In the genomic region with DNA sequence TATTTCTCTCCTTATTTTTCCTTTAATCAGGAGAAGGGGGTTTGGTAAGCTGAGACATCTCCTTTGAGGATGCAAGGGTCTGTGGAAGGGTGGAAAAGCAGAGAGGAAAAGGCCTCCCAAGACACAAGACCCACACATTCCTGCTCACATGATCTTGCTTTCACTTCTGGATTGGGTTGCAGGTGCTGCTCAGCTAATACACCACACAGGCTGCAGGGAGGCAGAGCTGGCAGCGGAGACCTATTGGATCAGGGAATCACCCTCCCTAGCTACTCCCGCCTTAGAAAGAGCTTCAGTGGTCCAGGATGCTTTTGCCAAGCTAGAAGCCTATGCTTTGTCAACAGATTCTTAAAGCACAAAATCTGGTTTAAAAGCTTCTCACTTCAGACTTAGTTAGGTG, we compare ENCODE assay signal across 30 cellular contexts.
"Had no signal": no experiment of that assay in that cellular context is flagged by ENCODE, and none has a peak within 500 bp of the region (broad histone marks: within the 10 kb centered on the region; RNA-seq: fewer than 3 reads in every experiment).

No MANE protein-coding gene starts in this region.

- H3K36me3 Mint-ChIP-seq: immature natural killer cell; naive thymus-derived CD4-positive, alpha-beta T cell; natural killer cell treated with Interleukin-12 subunit alpha and Interleukin-12 subunit beta and Interleukin-15 and Interleukin-18, amount 100 ng/mL, for 72 hours; stimulated activated effector memory CD8-positive, alpha-beta T cell treated with anti-CD3 and anti-CD28 coated beads, Interleukin-12 subunit alpha, Interleukin-12 subunit beta, amount 100 ng/mL, for 72 hours had no signal

- H3K27me3 ChIP-seq: pancreas, suprapubic skin, tibial artery, upper lobe of right lung had no signal

- H3K4me3 Mint-ChIP-seq: immature natural killer cell; naive thymus-derived CD4-positive, alpha-beta T cell; natural killer cell treated with Interleukin-12 subunit alpha and Interleukin-12 subunit beta and Interleukin-15 and Interleukin-18, amount 100 ng/mL, for 72 hours; stimulated activated effector memory CD8-positive, alpha-beta T cell treated with anti-CD3 and anti-CD28 coated beads, Interleukin-12 subunit alpha, Interleukin-12 subunit beta, amount 100 ng/mL, for 72 hours; stimulated activated naive CD8-positive, alpha-beta T cell treated with anti-CD3 and anti-CD28 coated beads, Interleukin-15, Interleukin-2, amounts not matched to agents 100 ng/mL and 50 ng/mL, for 24 hours had no signal

- H3K27ac ChIP-seq: left ventricle myocardium inferior, pancreas, prostate gland, skin epidermis, suprapubic skin, thoracic aorta, tibial artery, upper lobe of right lung had no signal

- H3K36me3 ChIP-seq: left ventricle myocardium inferior, pancreas, prostate gland, suprapubic skin, thoracic aorta, tibial artery, upper lobe of right lung had no signal

- H3K4me3 ChIP-seq: left ventricle myocardium inferior, lung, mucosa of descending colon, pancreas, prostate gland, skin epidermis, suprapubic skin, thoracic aorta, tibial artery, upper lobe of right lung had no signal

- ATAC-seq: left colon; mucosa of descending colon; naive thymus-derived CD4-positive, alpha-beta T cell; natural killer cell treated with Interleukin-12 subunit alpha and Interleukin-12 subunit beta and Interleukin-15 and Interleukin-18, amount 100 ng/mL, for 72 hours; pancreas; right cardiac atrium; sciatic nerve; stimulated activated effector memory CD8-positive, alpha-beta T cell treated with anti-CD3 and anti-CD28 coated beads, Interleukin-12 subunit alpha, Interleukin-12 subunit beta, amount 100 ng/mL, for 72 hours; upper lobe of right lung had no signal

- H3K27ac Mint-ChIP-seq: immature natural killer cell; naive thymus-derived CD4-positive, alpha-beta T cell; natural killer cell treated with Interleukin-12 subunit alpha and Interleukin-12 subunit beta and Interleukin-15 and Interleukin-18, amount 100 ng/mL, for 72 hours; stimulated activated effector memory CD8-positive, alpha-beta T cell treated with anti-CD3 and anti-CD28 coated beads, Interleukin-12 subunit alpha, Interleukin-12 subunit beta, amount 100 ng/mL, for 72 hours; stimulated activated naive CD8-positive, alpha-beta T cell treated with anti-CD3 and anti-CD28 coated beads, Interleukin-15, Interleukin-2, amounts not matched to agents 100 ng/mL and 50 ng/mL, for 24 hours had no signal

- H3K4me1 ChIP-seq: left ventricle myocardium inferior, pancreas, prostate gland, suprapubic skin, tibial artery, upper lobe of right lung had no signal

- H3K9me3 ChIP-seq: left ventricle myocardium inferior, mucosa of descending colon, pancreas, prostate gland, suprapubic skin, thoracic aorta, tibial artery, upper lobe of right lung had no signal

- DNase-seq: hypothalamus; immature natural killer cell; kidney; left colon; left ventricle myocardium inferior; midbrain; mucosa of descending colon; naive thymus-derived CD4-positive, alpha-beta T cell; nucleus accumbens; pancreas; posterior cingulate gyrus; retina; right cardiac atrium; stimulated activated CD4-positive, alpha-beta T cell treated with anti-CD3 and anti-CD28 coated beads, Interleukin-12 subunit alpha, Interleukin-12 subunit beta, amount 100 ng/mL, for 4 hours; stimulated activated CD4-positive, alpha-beta T cell treated with anti-CD3 and anti-CD28 coated beads, Interleukin-15, amount 100 ng/mL, for 24 hours; stimulated activated CD4-positive, alpha-beta T cell treated with anti-CD3 and anti-CD28 coated beads, Interleukin-2, amount 100 ng/mL, for 24 hours; stimulated activated CD4-positive, alpha-beta T cell treated with anti-CD3 and anti-CD28 coated beads, Interleukin-4, amount 100 ng/mL, for 1 hour; stimulated activated naive CD4-positive, alpha-beta T cell; tibial artery; trophoblast cell; upper lobe of right lung had no signal

- H3K4me1 Mint-ChIP-seq: immature natural killer cell; naive thymus-derived CD4-positive, alpha-beta T cell had no signal

- H3K9me3 Mint-ChIP-seq: immature natural killer cell; naive thymus-derived CD4-positive, alpha-beta T cell; natural killer cell treated with Interleukin-12 subunit alpha and Interleukin-12 subunit beta and Interleukin-15 and Interleukin-18, amount 100 ng/mL, for 72 hours; stimulated activated effector memory CD8-positive, alpha-beta T cell treated with anti-CD3 and anti-CD28 coated beads, Interleukin-12 subunit alpha, Interleukin-12 subunit beta, amount 100 ng/mL, for 72 hours; stimulated activated naive CD8-positive, alpha-beta T cell treated with anti-CD3 and anti-CD28 coated beads, Interleukin-15, Interleukin-2, amounts not matched to agents 100 ng/mL and 50 ng/mL, for 24 hours had no signal
